Comparison of ENCODE assay signal across 8 cellular contexts in the genomic region with DNA sequence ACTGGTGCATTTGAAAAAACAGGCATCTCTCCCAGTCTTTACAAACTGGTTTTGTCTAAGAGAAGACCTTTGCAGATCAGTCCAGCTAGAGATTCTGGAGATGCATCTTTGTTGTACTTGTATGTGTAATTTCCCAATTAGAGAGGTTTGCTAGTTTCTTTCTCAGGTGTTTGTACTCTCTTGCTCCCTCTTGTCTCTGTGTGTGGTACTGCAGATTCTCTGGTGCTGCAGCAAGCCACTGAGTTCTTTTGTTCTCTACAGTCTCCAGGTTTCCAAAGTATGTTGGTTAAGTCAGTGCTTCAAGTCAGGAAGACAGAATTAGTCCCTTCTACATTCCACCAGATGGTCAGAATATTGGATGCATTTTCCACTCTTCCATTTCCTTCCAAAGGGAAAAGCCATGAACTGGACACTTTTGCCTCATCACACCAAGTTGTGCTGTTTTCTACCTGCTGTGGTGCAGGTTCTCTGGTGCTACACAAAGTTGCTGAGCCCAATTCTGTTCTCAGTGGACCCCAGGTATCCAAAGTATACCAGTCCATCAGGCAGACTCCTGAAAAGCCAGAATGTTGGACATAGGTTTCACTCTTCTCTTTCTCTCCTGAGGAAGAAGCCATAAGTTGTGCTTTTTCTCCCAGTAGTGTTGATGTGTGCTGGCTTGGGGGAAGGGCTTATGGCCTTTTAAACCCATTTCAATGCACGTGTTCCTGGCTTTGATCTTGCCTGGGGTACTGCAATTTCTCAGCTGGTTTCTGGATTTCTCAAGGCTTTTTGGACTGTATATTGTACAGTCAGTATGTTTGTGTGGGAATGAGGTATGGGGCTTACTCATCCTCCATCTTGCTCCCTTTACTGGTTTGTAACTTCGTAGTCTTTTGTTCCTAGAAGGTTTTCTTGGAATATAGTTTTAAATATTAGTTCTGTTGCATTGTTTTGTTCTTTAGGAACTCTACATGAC. TPM values are rescaled to one million over a fixed set of nuclear protein-coding genes. Genes with fewer than 3 reads are reported as not detected.
A peak's percentile ranks its signal among the peaks of the same experiment; 100 is the strongest.
DNase-seq lines count a peak whose midpoint lies in the region; ATAC-seq, FAIRE-seq and TF ChIP-seq lines count a peak whose summit lies in the region.

No MANE protein-coding gene starts in this region.

- peak overlapping the region in 3 of 4 donors; percentile 11 to 52 (median 44) for H3K4me3 Mint-ChIP-seq in CD4-positive, CD25-positive, alpha-beta regulatory T cell
- H3K4me3 Mint-ChIP-seq in activated naive CD8-positive, alpha-beta T cell treated with anti-CD3 and anti-CD28 coated beads, Interleukin-2, amount 50 U/mL, for 24 hours, result no peak overlapping the region

- FAIRE-seq in RCC 7860 (lab: Jason Lieb, UNC), result no peak

- H3K27ac ChIP-seq in CD4-positive, CD25-positive, alpha-beta regulatory T cell (ENCODE audit: insufficient read depth, low read length, poor library complexity, severe bottlenecking), result no peak overlapping the region
- H3K27ac ChIP-seq in lower lobe of right lung, result no peak overlapping the region

- H3K4me1 ChIP-seq in CD4-positive, CD25-positive, alpha-beta regulatory T cell (ENCODE audit: control insufficient read depth, insufficient read depth, low read length, poor library complexity, severe bottlenecking), result peaks cover 10% of the 10 kb centered on the region
- peaks cover 19% of the 10 kb centered on the region for H3K4me1 ChIP-seq in lower lobe of right lung

- H3K27me3 ChIP-seq in CD4-positive, CD25-positive, alpha-beta regulatory T cell (ENCODE audit: control insufficient read depth, insufficient read depth, low read length), result no peaks in the 10 kb centered on the region
- H3K27me3 ChIP-seq in lower lobe of right lung (ENCODE audit: low read depth), result no peaks in the 10 kb centered on the region

- ATAC-seq in CD4-positive, CD25-positive, alpha-beta regulatory T cell (ENCODE audit: low read depth in 2 of 2), result peak; percentile 46 to 55
- peak; percentile 41 for ATAC-seq in GM18520 (IDR thresholded peaks at IDR 0.05; ENCODE audit: unreplicated experiment)
- peak; percentile 49 for ATAC-seq in activated naive CD8-positive, alpha-beta T cell treated with anti-CD3 and anti-CD28 coated beads, Interleukin-2, amount 50 U/mL, for 24 hours
- peak; percentile 44 to 59 for ATAC-seq in lower lobe of right lung
- no peak for ATAC-seq in GM21447 (IDR thresholded peaks at IDR 0.05; ENCODE audit: unreplicated experiment)

- H3K4me3 ChIP-seq in CD4-positive, CD25-positive, alpha-beta regulatory T cell (ENCODE audit: low read depth, low read length), result no peak overlapping the region
- no peak overlapping the region for H3K4me3 ChIP-seq in lower lobe of right lung

- peaks cover 0 to 5% of the 10 kb centered on the region in 2 experiments for H3K9me3 ChIP-seq in CD4-positive, CD25-positive, alpha-beta regulatory T cell (ENCODE audit: control insufficient read depth in 2 of 2, low read length in 2 of 2)
- no peaks in the 10 kb centered on the region for H3K9me3 ChIP-seq in lower lobe of right lung

- H3K4me1 Mint-ChIP-seq in CD4-positive, CD25-positive, alpha-beta regulatory T cell, result peaks cover 46 to 74% (median 60%) of the 10 kb centered on the region in 4 donors
- H3K4me1 Mint-ChIP-seq in activated naive CD8-positive, alpha-beta T cell treated with anti-CD3 and anti-CD28 coated beads, Interleukin-2, amount 50 U/mL, for 24 hours, result peaks cover 57% of the 10 kb centered on the region

- TF ChIP-seq CTCF in lower lobe of right lung (IDR thresholded peaks at IDR 0.05), result peak; percentile 48

- H3K36me3 Mint-ChIP-seq in CD4-positive, CD25-positive, alpha-beta regulatory T cell, result peaks cover 15% of the 10 kb centered on the region
- H3K36me3 Mint-ChIP-seq in activated naive CD8-positive, alpha-beta T cell treated with anti-CD3 and anti-CD28 coated beads, Interleukin-2, amount 50 U/mL, for 24 hours (ENCODE audit: low read depth), result peaks cover 8% of the 10 kb centered on the region

- intact Hi-C loops in lower lobe of right lung (cut with DNase I), result no loop called here

- H3K36me3 ChIP-seq in CD4-positive, CD25-positive, alpha-beta regulatory T cell (ENCODE audit: control insufficient read depth, insufficient read depth, low read length), result no peaks in the 10 kb centered on the region
- no peaks in the 10 kb centered on the region for H3K36me3 ChIP-seq in lower lobe of right lung

- no peak overlapping the region for H3K27ac Mint-ChIP-seq in CD4-positive, CD25-positive, alpha-beta regulatory T cell
- H3K27ac Mint-ChIP-seq in activated naive CD8-positive, alpha-beta T cell treated with anti-CD3 and anti-CD28 coated beads, Interleukin-2, amount 50 U/mL, for 24 hours, result no peak overlapping the region

- DNase-seq in CD4-positive, CD25-positive, alpha-beta regulatory T cell, result peak; percentile 5 to 56 (median 50)
- peak; percentile 36 for DNase-seq in NCI-H69 (lab: John Stamatoyannopoulos, UW)
- DNase-seq in activated naive CD8-positive, alpha-beta T cell treated with anti-CD3 and anti-CD28 coated beads, Interleukin-2, amount 50 U/mL, for 24 hours, result peak; percentile 19
- DNase-seq in lower lobe of right lung, result no peak
- no peak for DNase-seq in RCC 7860 (ENCODE audit: low spot score)
- DNase-seq in MV-4-11 (lab: John Stamatoyannopoulos, UW), result no peak

- no peaks in the 10 kb centered on the region for H3K27me3 Mint-ChIP-seq in CD4-positive, CD25-positive, alpha-beta regulatory T cell
- H3K27me3 Mint-ChIP-seq in activated naive CD8-positive, alpha-beta T cell treated with anti-CD3 and anti-CD28 coated beads, Interleukin-2, amount 50 U/mL, for 24 hours, result no peaks in the 10 kb centered on the region

- peaks cover 0 to 9% (median 3%) of the 10 kb centered on the region in 7 donors for H3K9me3 Mint-ChIP-seq in CD4-positive, CD25-positive, alpha-beta regulatory T cell
- peaks cover 3% of the 10 kb centered on the region for H3K9me3 Mint-ChIP-seq in activated naive CD8-positive, alpha-beta T cell treated with anti-CD3 and anti-CD28 coated beads, Interleukin-2, amount 50 U/mL, for 24 hours

RNA-seq across cellular contexts. Expression of a gene that starts 29.8 kb away (rescaled TPM):
- total RNA-seq in CD4-positive, CD25-positive, alpha-beta regulatory T cell, result 74.2 TPM
- polyA plus RNA-seq in CD4-positive, CD25-positive, alpha-beta regulatory T cell, result 1 to 10 TPM; 1.8 to 3.0 (median 2.7) TPM
- total RNA-seq in lower lobe of right lung, result 36.8 TPM

Comparison
In these comparisons a context has a peak if more than half of its experiments do, and no peak if none do; other contexts are left out.
1. DNase-seq: peak in CD4-positive, CD25-positive, alpha-beta regulatory T cell (3 of 3), NCI-H69 (single experiment) and activated naive CD8-positive, alpha-beta T cell treated with anti-CD3 and anti-CD28 coated beads, Interleukin-2, amount 50 U/mL, for 24 hours (single experiment); none in lower lobe of right lung (single experiment), RCC 7860 (single experiment) and MV-4-11 (single experiment).